27 cellular contexts compared by ENCODE assay signal in the genomic region with DNA sequence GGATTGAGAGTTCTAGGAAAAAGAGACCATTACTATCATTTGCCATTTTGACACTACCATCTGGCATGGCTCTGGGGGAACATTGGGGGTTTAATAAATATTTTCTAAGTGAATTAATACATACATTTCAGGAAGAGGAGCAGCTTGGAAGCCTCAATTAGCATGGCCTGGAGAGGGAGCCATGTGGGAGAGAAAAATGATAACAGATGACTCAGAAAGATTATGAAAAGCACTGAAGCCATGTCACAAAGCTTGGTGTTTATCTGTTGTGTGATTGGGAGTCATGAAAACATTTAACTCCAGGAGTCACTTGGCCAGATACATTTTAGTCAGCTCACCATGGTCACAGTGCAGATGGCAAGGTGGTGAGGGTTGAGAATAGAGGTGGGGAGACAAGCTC.
A peak's percentile ranks its signal among the peaks of the same experiment; 100 is the strongest.
DNase-seq lines count a peak whose midpoint lies in the region; ATAC-seq, FAIRE-seq and TF ChIP-seq lines count a peak whose summit lies in the region.
"Had no signal": no experiment of that assay in that cellular context is flagged by ENCODE, and none has a peak within 500 bp of the region (broad histone marks: within the 10 kb centered on the region; RNA-seq: fewer than 3 reads in every experiment).

No MANE protein-coding gene starts in this region.

- H3K79me2 ChIP-seq in keratinocyte (ENCODE audit: control insufficient read depth, insufficient read depth, low read length): no peaks in the 10 kb centered on the region

- dilution Hi-C loops in keratinocyte (cut with MboI; ENCODE audit: extremely low pct_ligation_motif_present, low sequenced_read_pairs): no loop called here

- H3K36me3 ChIP-seq in keratinocyte (ENCODE audit: control insufficient read depth in 2 of 2, extremely low read depth in 1 of 2, insufficient read depth in 2 of 2, low read length in 2 of 2) (no peaks in the 10 kb centered on the region), gastroesophageal sphincter (no peaks in the 10 kb centered on the region), stomach (no peaks in the 10 kb centered on the region)
- H3K36me3 ChIP-seq: gastrocnemius medialis, right atrium auricular region, uterus had no signal

- no peaks in the 10 kb centered on the region for H3K27me3 ChIP-seq in keratinocyte (ENCODE audit: control insufficient read depth, extremely low read depth, insufficient read depth, low read length)
- H3K27me3 ChIP-seq in gastroesophageal sphincter: no peaks in the 10 kb centered on the region
- no peaks in the 10 kb centered on the region for H3K27me3 ChIP-seq in stomach
- H3K27me3 ChIP-seq: gastrocnemius medialis, right atrium auricular region, uterus had no signal

- no peak for TF ChIP-seq EP300 in gastroesophageal sphincter (IDR thresholded peaks at IDR 0.05)
- TF ChIP-seq EP300 in stomach (IDR thresholded peaks at IDR 0.05): no peak

- no peaks in the 10 kb centered on the region for H4K20me1 ChIP-seq in keratinocyte (ENCODE audit: control insufficient read depth, extremely low read depth, insufficient read depth, low read length)

- no peak overlapping the region for H3K9ac ChIP-seq in keratinocyte (ENCODE audit: control insufficient read depth, extremely low read depth, insufficient read depth, low read length)

- DNase-seq in DMS 273 treated with DMSO at 0.1 percent for 48 hours (lab: John Stamatoyannopoulos, UW) (peak; percentile 21), NCI-H1694 treated with DMSO at 0.1 percent for 48 hours (lab: John Stamatoyannopoulos, UW) (peak; percentile 82), choroid plexus epithelial cell (ENCODE audit: low read depth) (peak; percentile 16), keratinocyte (ENCODE audit: low read depth, low spot score) (no peak), stomach (no peak), NCI-H2107 (lab: John Stamatoyannopoulos, UW) (no peak)
- DNase-seq: ACHN; activated CD4-positive, alpha-beta T cell treated with anti-CD3 and anti-CD28 coated beads for 1 hour; activated CD8-positive, alpha-beta memory T cell treated with anti-CD3 and anti-CD28 coated beads for 24 hours; activated naive CD4-positive, alpha-beta T cell treated with anti-CD3 and anti-CD28 coated beads, Interleukin-2, amount 50 U/mL, for 16 hours; activated T-cell treated with anti-CD3 and anti-CD28 coated beads, Interleukin-2, amount 50 U/mL, for 48 hours; gastrocnemius medialis; kidney glomerular epithelial cell; mesendoderm; naive thymus-derived CD4-positive, alpha-beta T cell; NCI-H1105; NCI-H69; stimulated activated CD8-positive, alpha-beta memory T cell treated with anti-CD3 and anti-CD28 coated beads, Interleukin-4, amount 100 ng/mL, for 48 hours; substantia nigra; uterus had no signal

- peak overlapping the region; percentile 23 for H3K4me2 ChIP-seq in keratinocyte (ENCODE audit: control insufficient read depth, extremely low read depth, insufficient read depth, low read depth, low read length)

- H3K4me3 ChIP-seq in choroid plexus epithelial cell (ENCODE audit: low read depth, low read length) (no peak overlapping the region), keratinocyte (ENCODE audit: control insufficient read depth in 2 of 3, extremely low read depth in 1 of 3, insufficient read depth in 2 of 3, low read depth in 1 of 3, low read length in 3 of 3) (no peak overlapping the region), gastroesophageal sphincter (no peak overlapping the region), stomach (no peak overlapping the region)
- H3K4me3 ChIP-seq: gastrocnemius medialis, right atrium auricular region, uterus had no signal

- intact Hi-C loops in stomach (cut with DNase I; ENCODE audit: low total_unique reads): no loop called here

- TF ChIP-seq POLR2A in gastroesophageal sphincter (IDR thresholded peaks at IDR 0.05) (no peak), stomach (IDR thresholded peaks at IDR 0.05) (no peak)

- no peak for FAIRE-seq in keratinocyte (lab: Jason Lieb, UNC)
- FAIRE-seq: colon, GM12891, GM19239, H1 had no signal

- no peaks in the 10 kb centered on the region for H3K9me3 ChIP-seq in keratinocyte (ENCODE audit: control insufficient read depth, low read depth, low read length)
- no peaks in the 10 kb centered on the region for H3K9me3 ChIP-seq in gastroesophageal sphincter
- no peaks in the 10 kb centered on the region for H3K9me3 ChIP-seq in stomach
- H3K9me3 ChIP-seq: gastrocnemius medialis, right atrium auricular region, uterus had no signal

- peak overlapping the region; percentile 16 for H2AFZ ChIP-seq in keratinocyte (ENCODE audit: control insufficient read depth, low read length)

- TF ChIP-seq CTCF in choroid plexus epithelial cell (conservative IDR thresholded peaks at IDR 0.05; ENCODE audit: low read depth, low read length) (no peak), keratinocyte (optimal IDR thresholded peaks at IDR 0.05 in 1 of 3, IDR thresholded peaks at IDR 0.05 in 1 of 3, conservative IDR thresholded peaks at IDR 0.05 in 1 of 3; ENCODE audit: extremely low read depth in 1 of 3, insufficient read depth in 2 of 3, low read length in 3 of 3) (peak in 1 of 3 experiments; percentile 4), gastroesophageal sphincter (IDR thresholded peaks at IDR 0.05) (no peak), stomach (IDR thresholded peaks at IDR 0.05) (no peak)

- H3K27ac ChIP-seq in keratinocyte (ENCODE audit: control insufficient read depth, insufficient read depth, low read length) (peak overlapping the region; percentile 77), gastroesophageal sphincter (no peak overlapping the region), stomach (no peak overlapping the region)
- H3K27ac ChIP-seq: gastrocnemius medialis, right atrium auricular region, uterus had no signal

- no peak for ATAC-seq in gastroesophageal sphincter
- no peak for ATAC-seq in HG03520 (IDR thresholded peaks at IDR 0.05; ENCODE audit: unreplicated experiment)
- ATAC-seq: gastrocnemius medialis; naive thymus-derived CD4-positive, alpha-beta T cell had no signal

- H3K4me1 ChIP-seq in keratinocyte (ENCODE audit: control insufficient read depth, extremely low read depth, insufficient read depth, low read length) (peaks cover 57% of the 10 kb centered on the region), gastroesophageal sphincter (peaks cover 0 to 22% (median 0%) of the 10 kb centered on the region in 3 donors), stomach (peaks cover 0 to 3% (median 0%) of the 10 kb centered on the region in 4 donors)
- H3K4me1 ChIP-seq: gastrocnemius medialis, right atrium auricular region, uterus had no signal

- no peaks in the 10 kb centered on the region for H3K9me1 ChIP-seq in keratinocyte (ENCODE audit: control insufficient read depth, extremely low read depth, insufficient read depth, low read length)

Comparison
In these comparisons a context has a peak if more than half of its experiments do, and no peak if none do; other contexts are left out.
1. DNase-seq: peak in DMS 273 treated with DMSO at 0.1 percent for 48 hours (single experiment), NCI-H1694 treated with DMSO at 0.1 percent for 48 hours (single experiment) and choroid plexus epithelial cell (single experiment); none in keratinocyte (single experiment), stomach (single experiment) and NCI-H2107 (single experiment).